20 cellular contexts compared by ENCODE assay signal in the genomic region with DNA sequence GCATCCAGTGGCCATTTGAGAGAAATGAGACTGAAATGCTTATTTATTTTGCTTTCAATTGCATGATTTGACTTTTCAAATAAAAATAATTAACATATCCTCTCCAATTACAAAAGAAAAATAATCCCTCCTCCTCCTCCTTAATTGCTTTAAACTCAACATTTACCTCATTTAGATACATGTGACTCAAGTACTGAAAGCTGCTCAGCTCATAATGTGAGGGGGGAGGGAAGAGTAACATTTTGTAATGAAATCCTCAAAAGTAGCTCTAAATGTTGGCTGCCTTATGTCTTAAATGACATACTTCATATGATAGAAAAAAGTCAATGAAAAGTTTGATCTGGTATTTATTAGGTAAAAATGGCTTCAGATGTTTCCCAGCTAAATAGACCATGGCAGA. TPM values are rescaled to one million over a fixed set of nuclear protein-coding genes. Genes with fewer than 3 reads are reported as not detected.
DNase-seq lines count a peak whose midpoint lies in the region; ATAC-seq and TF ChIP-seq lines count a peak whose summit lies in the region.
"Had no signal": no experiment of that assay in that cellular context is flagged by ENCODE, and none has a peak within 500 bp of the region (broad histone marks: within the 10 kb centered on the region; RNA-seq: fewer than 3 reads in every experiment).

No MANE protein-coding gene starts in this region.

- intact Hi-C loops in heart right ventricle (cut with DNase I), result loop anchor here in 1 of 10 donors (10.0 kb wide), 1 partner anchor 148 kb away; no protein-coding TSS in a partner anchor

- H3K36me3 ChIP-seq in cardiac muscle cell (no peaks in the 10 kb centered on the region), heart right ventricle (no peaks in the 10 kb centered on the region)
- H3K36me3 ChIP-seq: BLaER1 had no signal

- no peaks in the 10 kb centered on the region for H3K9me3 ChIP-seq in cardiac muscle cell (ENCODE audit: low read depth)
- H3K9me3 ChIP-seq in heart right ventricle, result no peaks in the 10 kb centered on the region
- H3K9me3 ChIP-seq: BLaER1 had no signal

- DNase-seq in NCI-H1105 treated with DMSO at 0.1 percent for 48 hours (lab: John Stamatoyannopoulos, UW) (peak; percentile 6), NCI-H1105 (lab: John Stamatoyannopoulos, UW) (no peak), cardiac muscle cell (ENCODE audit: low read depth in 1 of 2, low spot score in 1 of 2) (no peak), heart right ventricle (no peak), NCI-H69 (lab: John Stamatoyannopoulos, UW) (peak; percentile 77)
- DNase-seq: CD4-positive, alpha-beta T cell; CD8-positive, alpha-beta memory T cell; DMS 273 treated with DMSO at 0.1 percent for 48 hours; DMS79; EL; GDM1; H9; HFFc6 had no signal

- H3K4me1 ChIP-seq in cardiac muscle cell (ENCODE audit: low read depth), result peaks cover 90% of the 10 kb centered on the region
- peaks cover 0 to 19% (median 3%) of the 10 kb centered on the region in 9 donors for H3K4me1 ChIP-seq in heart right ventricle

- H3K27ac ChIP-seq in cardiac muscle cell (peak overlapping the region; percentile 97), heart right ventricle (no peak overlapping the region)
- H3K27ac ChIP-seq: 22Rv1, BLaER1, C4-2B had no signal

- no peak for ATAC-seq in heart right ventricle
- no peak for ATAC-seq in GM21367 (IDR thresholded peaks at IDR 0.05; ENCODE audit: unreplicated experiment)
- ATAC-seq: GM12878, GM23338, HCT116 had no signal

- H3K4me3 ChIP-seq in cardiac muscle cell (no peak overlapping the region), heart right ventricle (no peak overlapping the region)
- H3K4me3 ChIP-seq: BLaER1, GM12878, GM23338 had no signal

- H3K27me3 ChIP-seq in cardiac muscle cell (no peaks in the 10 kb centered on the region), heart right ventricle (no peaks in the 10 kb centered on the region)
- H3K27me3 ChIP-seq: BLaER1 had no signal

- TF ChIP-seq CTCF in cardiac muscle cell (IDR thresholded peaks at IDR 0.05; ENCODE audit: low read depth, low read length) (no peak), heart right ventricle (IDR thresholded peaks at IDR 0.05) (no peak)

RNA-seq across cellular contexts. Expression of a gene that starts 29.0 kb away (rescaled TPM):
- total RNA-seq in cardiac muscle cell (259 and 324 TPM in 2 replicates), heart right ventricle (1 to 10 TPM; 1.3 to 5.5 (median 3.1) TPM)
- polyA plus RNA-seq in cardiac muscle cell (197 and 291 TPM in 2 replicates), heart right ventricle (1 to 10 TPM; 1.1 to 1.7 TPM)

Comparison
In these comparisons a context has a peak if more than half of its experiments do, and no peak if none do; other contexts are left out.
1. DNase-seq: peak in NCI-H1105 treated with DMSO at 0.1 percent for 48 hours (single experiment) and NCI-H69 (single experiment); none in NCI-H1105 (single experiment), cardiac muscle cell (0 of 2) and heart right ventricle (0 of 2).
2. RNA of a gene that starts 29.0 kb away (total RNA-seq): 259 to 324 TPM in cardiac muscle cell; 1.3 to 5.5 TPM in heart right ventricle; every median in the first group is over 10 times any median in the second.